18 cellular contexts compared by ENCODE assay signal in the genomic region with DNA sequence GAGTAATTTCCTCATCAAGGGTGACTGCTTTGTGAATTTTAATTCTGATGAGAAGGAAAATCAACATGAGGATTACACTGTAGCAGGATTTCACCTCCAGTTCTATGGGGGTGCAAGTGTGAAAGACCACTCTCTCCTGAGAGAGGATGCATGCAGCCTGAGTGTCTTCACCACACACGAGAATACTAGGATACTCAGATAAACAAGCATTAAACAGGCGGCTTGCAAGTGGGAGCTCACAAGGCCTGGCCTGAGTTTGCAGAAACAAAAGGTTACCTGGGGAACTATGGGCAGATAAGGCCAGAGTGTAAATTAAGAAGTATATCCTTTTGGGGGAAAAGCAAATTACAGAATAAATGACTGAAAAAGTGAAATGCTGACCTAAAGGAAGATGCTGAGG. TPM values are rescaled to one million over a fixed set of nuclear protein-coding genes. Genes with fewer than 3 reads are reported as not detected.
DNase-seq lines count a peak whose midpoint lies in the region; ATAC-seq, FAIRE-seq and TF ChIP-seq lines count a peak whose summit lies in the region.
"Had no signal": no experiment of that assay in that cellular context is flagged by ENCODE, and none has a peak within 500 bp of the region (broad histone marks: within the 10 kb centered on the region; RNA-seq: fewer than 3 reads in every experiment).

No MANE protein-coding gene starts in this region.

- H3K9me1 ChIP-seq in keratinocyte (ENCODE audit: control insufficient read depth, extremely low read depth, insufficient read depth, low read length), result no peaks in the 10 kb centered on the region

- H3K27ac ChIP-seq in ascending aorta (peak overlapping the region; percentile 32 to 79), keratinocyte (ENCODE audit: control insufficient read depth, insufficient read depth, low read length) (no peak overlapping the region), thoracic aorta (peak overlapping the region; percentile 33 to 45), A673 (ENCODE audit: low read depth, low read length, poor library complexity, severe bottlenecking) (no peak overlapping the region)
- H3K27ac ChIP-seq: C4-2B, HL-60 had no signal

- dilution Hi-C loops in keratinocyte (cut with MboI; ENCODE audit: extremely low pct_ligation_motif_present, low sequenced_read_pairs), result no loop called here

- H3K9ac ChIP-seq in keratinocyte (ENCODE audit: control insufficient read depth, extremely low read depth, insufficient read depth, low read length), result no peak overlapping the region

- H3K4me1 ChIP-seq in ascending aorta (peaks cover 7 to 69% of the 10 kb centered on the region in 2 donors), keratinocyte (ENCODE audit: control insufficient read depth, extremely low read depth, insufficient read depth, low read length) (peaks cover 25% of the 10 kb centered on the region), thoracic aorta (ENCODE audit: control insufficient read depth in 1 of 2, low read depth in 2 of 2) (peaks cover 38 to 98% of the 10 kb centered on the region in 2 donors), A673 (ENCODE audit: insufficient read depth, low read length, poor library complexity, severe bottlenecking) (peaks cover 5% of the 10 kb centered on the region)
- H3K4me1 ChIP-seq: HAP-1 had no signal

- TF ChIP-seq CTCF in ascending aorta (IDR thresholded peaks at IDR 0.05), result no peak
- no peak for TF ChIP-seq CTCF in keratinocyte (optimal IDR thresholded peaks at IDR 0.05 in 1 of 3, IDR thresholded peaks at IDR 0.05 in 1 of 3, conservative IDR thresholded peaks at IDR 0.05 in 1 of 3; ENCODE audit: extremely low read depth in 1 of 3, insufficient read depth in 2 of 3, low read length in 3 of 3)
- TF ChIP-seq CTCF in thoracic aorta (IDR thresholded peaks at IDR 0.05), result no peak
- no peak for TF ChIP-seq CTCF in A673 (conservative IDR thresholded peaks at IDR 0.05; ENCODE audit: low read depth, low read length)

- intact Hi-C loops in ascending aorta (cut with DNase I) (no loop called here), A673 (cut with micrococcal nuclease; ENCODE audit: unreplicated experiment) (no loop called here)

- H3K36me3 ChIP-seq in ascending aorta (peaks cover 10 to 14% of the 10 kb centered on the region in 2 donors), keratinocyte (ENCODE audit: control insufficient read depth in 2 of 2, extremely low read depth in 1 of 2, insufficient read depth in 2 of 2, low read length in 2 of 2) (no peaks in the 10 kb centered on the region), thoracic aorta (peaks cover 4% of the 10 kb centered on the region), A673 (ENCODE audit: insufficient read depth, low read length, poor library complexity, severe bottlenecking) (no peaks in the 10 kb centered on the region)

- peaks cover 2% of the 10 kb centered on the region for H3K79me2 ChIP-seq in keratinocyte (ENCODE audit: control insufficient read depth, insufficient read depth, low read length)

- ATAC-seq in thoracic aorta (ENCODE audit: insufficient number of reproducible peaks, low FRiP score, low read depth), result no peak
- ATAC-seq: GM12878 had no signal

- DNase-seq in ascending aorta (ENCODE audit: low spot score in 2 of 2), result no peak
- no peak for DNase-seq in keratinocyte (ENCODE audit: low read depth, low spot score)
- no peak for DNase-seq in thoracic aorta (ENCODE audit: low spot score)
- no peak for DNase-seq in DMS79 (lab: John Stamatoyannopoulos, UW)
- no peak for DNase-seq in RKO (ENCODE audit: low spot score)
- no peak for DNase-seq in A673 (ENCODE audit: low spot score)
- DNase-seq: AML-193; Caco-2; CD4-positive, alpha-beta T cell; DND-41; EL had no signal

- FAIRE-seq in keratinocyte (lab: Jason Lieb, UNC), result peak; percentile 34
- FAIRE-seq: A204.1, D721Med, GM12878, H1 had no signal

- no peaks in the 10 kb centered on the region for H3K9me3 ChIP-seq in ascending aorta
- no peaks in the 10 kb centered on the region for H3K9me3 ChIP-seq in keratinocyte (ENCODE audit: control insufficient read depth, low read depth, low read length)
- no peaks in the 10 kb centered on the region for H3K9me3 ChIP-seq in thoracic aorta
- no peaks in the 10 kb centered on the region for H3K9me3 ChIP-seq in A673 (ENCODE audit: low read depth, low read length, poor library complexity, severe bottlenecking)
- H3K9me3 ChIP-seq: Caco-2, HAP-1 had no signal

- H4K20me1 ChIP-seq in keratinocyte (ENCODE audit: control insufficient read depth, extremely low read depth, insufficient read depth, low read length), result no peaks in the 10 kb centered on the region

- POLR2A ChIA-PET in A673 (lab: Charles Lee; ENCODE audit: low non-redundant PET), result no interaction called here

- CTCF ChIA-PET in A673 (lab: Charles Lee), result no interaction called here

- H3K4me3 ChIP-seq in ascending aorta (peak overlapping the region in 1 of 2 donors; percentile 15), keratinocyte (ENCODE audit: control insufficient read depth in 2 of 3, extremely low read depth in 1 of 3, insufficient read depth in 2 of 3, low read depth in 1 of 3, low read length in 3 of 3) (no peak overlapping the region), thoracic aorta (no peak overlapping the region), A673 (ENCODE audit: low read depth, low read length, poor library complexity, severe bottlenecking) (no peak overlapping the region)
- H3K4me3 ChIP-seq: GM12878, HAP-1 had no signal

- H2AFZ ChIP-seq in keratinocyte (ENCODE audit: control insufficient read depth, low read length), result no peak overlapping the region

- H3K27me3 ChIP-seq in ascending aorta (no peaks in the 10 kb centered on the region), keratinocyte (ENCODE audit: control insufficient read depth, extremely low read depth, insufficient read depth, low read length) (no peaks in the 10 kb centered on the region), thoracic aorta (replicated peaks; ENCODE audit: insufficient read depth) (no peaks in the 10 kb centered on the region), A673 (replicated peaks; ENCODE audit: insufficient read depth, low read depth, low read length, poor library complexity) (no peaks in the 10 kb centered on the region)

- no peak overlapping the region for H3K4me2 ChIP-seq in keratinocyte (ENCODE audit: control insufficient read depth, extremely low read depth, insufficient read depth, low read depth, low read length)

- no TSS peak for BruUV-seq in A673 (replicated peaks; lab: Mats Ljungman, UMichigan)

RNA-seq across cellular contexts. Expression of gene MYH10, which starts 46.6 kb away (rescaled TPM):
- total RNA-seq in ascending aorta (378 TPM), thoracic aorta (1,000 to 10,000 TPM; 1,436 to 1,719 TPM), A673 (2021) (129 and 167 TPM in 2 replicates)
- polyA plus RNA-seq in keratinocyte, result 17.0 to 26.2 TPM (median 21.2 TPM) in 3 replicates
- polyA plus RNA-seq in keratinocyte (2011; ENCODE audit: low read depth), result 21.1 TPM
- polyA plus RNA-seq in keratinocyte (2011; cell fraction: cytosol; rRNA removed), result 11.9 and 13.4 TPM in 2 replicates
- 31.3 and 31.4 TPM in 2 replicates for polyA plus RNA-seq in keratinocyte (2011; cell fraction: nucleus; rRNA removed)
- polyA plus RNA-seq in keratinocyte (2012; ENCODE audit: low replicate concordance), result 9.0 and 29.0 TPM in 2 replicates
- 43.3 to 55.5 TPM (median 52.8 TPM) in 3 replicates for polyA minus RNA-seq in keratinocyte
- 36.8 TPM for polyA minus RNA-seq in keratinocyte (2011; cell fraction: cytosol; rRNA and poly(A)+ RNA removed)
- 33.9 and 63.4 TPM in 2 replicates for polyA minus RNA-seq in keratinocyte (2011; cell fraction: nucleus; rRNA and poly(A)+ RNA removed)

Comparison
In these comparisons a context has a peak if more than half of its experiments do, and no peak if none do; other contexts are left out.
1. H3K27ac ChIP-seq: peak in ascending aorta (2 of 2) and thoracic aorta (2 of 2); none in keratinocyte (single experiment) and A673 (single experiment).